In genomic region chr4:81031389-81032173, GRCh38 we compare ENCODE assay signal across 1 cellular context.
TF ChIP-seq lines count a peak whose summit lies in the region.

No MANE protein-coding gene starts in this region.

TF ChIP-seq in IMR-90, 13 proteins besides CTCF, POLR2A, EP300 and RAD21 (continued from another document):
- TF ChIP-seq, protein P1, sequence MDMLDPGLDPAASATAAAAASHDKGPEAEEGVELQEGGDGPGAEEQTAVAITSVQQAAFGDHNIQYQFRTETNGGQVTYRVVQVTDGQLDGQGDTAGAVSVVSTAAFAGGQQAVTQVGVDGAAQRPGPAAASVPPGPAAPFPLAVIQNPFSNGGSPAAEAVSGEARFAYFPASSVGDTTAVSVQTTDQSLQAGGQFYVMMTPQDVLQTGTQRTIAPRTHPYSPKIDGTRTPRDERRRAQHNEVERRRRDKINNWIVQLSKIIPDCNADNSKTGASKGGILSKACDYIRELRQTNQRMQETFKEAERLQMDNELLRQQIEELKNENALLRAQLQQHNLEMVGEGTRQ (IDR thresholded peaks at IDR 0.05; ENCODE audit: low read depth, low read length) = no peak
- TF ChIP-seq RCOR1 (IDR thresholded peaks at IDR 0.05; ENCODE audit: insufficient replicate concordance, low read length) (no peak), CEBPB (IDR thresholded peaks at IDR 0.05; ENCODE audit: low read depth, low read length) (no peak), FOS (IDR thresholded peaks at IDR 0.05; ENCODE audit: low read depth, low read length) (no peak)
- TF ChIP-seq, protein P2, sequence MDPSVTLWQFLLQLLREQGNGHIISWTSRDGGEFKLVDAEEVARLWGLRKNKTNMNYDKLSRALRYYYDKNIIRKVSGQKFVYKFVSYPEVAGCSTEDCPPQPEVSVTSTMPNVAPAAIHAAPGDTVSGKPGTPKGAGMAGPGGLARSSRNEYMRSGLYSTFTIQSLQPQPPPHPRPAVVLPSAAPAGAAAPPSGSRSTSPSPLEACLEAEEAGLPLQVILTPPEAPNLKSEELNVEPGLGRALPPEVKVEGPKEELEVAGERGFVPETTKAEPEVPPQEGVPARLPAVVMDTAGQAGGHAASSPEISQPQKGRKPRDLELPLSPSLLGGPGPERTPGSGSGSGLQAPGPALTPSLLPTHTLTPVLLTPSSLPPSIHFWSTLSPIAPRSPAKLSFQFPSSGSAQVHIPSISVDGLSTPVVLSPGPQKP (IDR thresholded peaks at IDR 0.05; ENCODE audit: borderline replicate concordance, low read depth, low read length) = no peak
